In the genomic region with DNA sequence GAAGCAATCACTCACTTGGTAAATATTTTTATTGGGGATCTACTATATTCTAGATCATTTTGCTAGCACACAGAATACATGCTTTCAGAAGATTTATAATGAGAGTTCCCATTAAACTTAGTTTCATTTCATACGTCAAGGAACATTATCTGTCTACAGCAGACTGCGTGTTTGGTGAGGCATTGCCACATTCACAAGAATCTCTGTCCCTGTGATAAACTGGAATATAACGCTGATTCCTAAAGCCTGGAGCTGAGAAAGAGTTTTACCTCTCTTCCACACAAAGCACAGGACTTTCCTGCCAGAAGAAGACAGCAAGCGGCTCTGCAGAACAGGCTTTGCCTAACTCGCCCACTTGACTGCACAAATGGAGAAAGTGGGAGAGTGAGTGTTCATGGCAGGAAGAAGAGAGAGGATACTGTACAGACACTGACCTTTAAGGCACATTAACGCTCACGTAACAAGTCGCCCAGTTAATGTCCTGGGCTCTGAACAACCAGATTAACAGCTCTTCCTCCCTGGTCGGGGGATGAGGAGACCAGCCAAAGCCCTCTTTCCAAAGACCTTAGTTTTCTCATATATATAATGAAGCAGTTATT, we compare ENCODE assay signal across 29 cellular contexts.
"Had no signal": no experiment of that assay in that cellular context is flagged by ENCODE, and none has a peak within 500 bp of the region (broad histone marks: within the 10 kb centered on the region; RNA-seq: fewer than 3 reads in every experiment).

No MANE protein-coding gene starts in this region.

- H3K9me3 ChIP-seq: ascending aorta, body of pancreas had no signal

- FAIRE-seq: bronchial epithelial cell, RCC 7860, TTC549 had no signal

- H3K27ac Mint-ChIP-seq: activated CD8-positive, alpha-beta memory T cell treated with anti-CD3 and anti-CD28 coated beads, Interleukin-2, amount 10 ng/mL, durations not matched to agents 7 days and 5 days; activated naive CD4-positive, alpha-beta T cell treated with anti-CD3 and anti-CD28 coated beads, Interleukin-2, amount 50 U/mL, for 72 hours; activated naive CD8-positive, alpha-beta T cell treated with anti-CD3 and anti-CD28 coated beads, Interleukin-2, amount 50 U/mL, for 24 hours; T-helper 17 cell; WTC11 had no signal

- H3K27ac ChIP-seq: ascending aorta, body of pancreas had no signal

- H3K4me1 ChIP-seq: ascending aorta, body of pancreas had no signal

- H3K4me3 Mint-ChIP-seq: activated CD8-positive, alpha-beta memory T cell treated with anti-CD3 and anti-CD28 coated beads, Interleukin-2, amount 10 ng/mL, durations not matched to agents 7 days and 5 days; activated naive CD8-positive, alpha-beta T cell treated with anti-CD3 and anti-CD28 coated beads, Interleukin-2, amount 50 U/mL, for 24 hours; activated T-cell treated with anti-CD3 and anti-CD28 coated beads, Interleukin-2, amount 50 U/mL, for 4 hours; T-helper 17 cell; WTC11 had no signal

- H3K27me3 ChIP-seq: ascending aorta, body of pancreas had no signal

- H3K4me1 Mint-ChIP-seq: activated CD8-positive, alpha-beta memory T cell treated with anti-CD3 and anti-CD28 coated beads, Interleukin-2, amount 10 ng/mL, durations not matched to agents 7 days and 5 days; activated naive CD8-positive, alpha-beta T cell treated with anti-CD3 and anti-CD28 coated beads, Interleukin-2, amount 50 U/mL, for 24 hours; T-helper 17 cell had no signal

- H3K4me3 ChIP-seq: ascending aorta, body of pancreas had no signal

- H3K27me3 Mint-ChIP-seq: activated CD8-positive, alpha-beta memory T cell treated with anti-CD3 and anti-CD28 coated beads, Interleukin-2, amount 10 ng/mL, durations not matched to agents 7 days and 5 days; activated naive CD8-positive, alpha-beta T cell treated with anti-CD3 and anti-CD28 coated beads, Interleukin-2, amount 50 U/mL, for 24 hours; T-helper 17 cell had no signal

- H3K36me3 ChIP-seq: ascending aorta had no signal

- ATAC-seq: activated CD8-positive, alpha-beta memory T cell treated with anti-CD3 and anti-CD28 coated beads, Interleukin-2, amount 10 ng/mL, durations not matched to agents 7 days and 5 days; activated naive CD4-positive, alpha-beta T cell treated with anti-CD3 and anti-CD28 coated beads, Interleukin-2, amount 50 U/mL, for 72 hours; activated naive CD8-positive, alpha-beta T cell treated with anti-CD3 and anti-CD28 coated beads, Interleukin-2, amount 50 U/mL, for 24 hours; activated T-cell treated with anti-CD3 and anti-CD28 coated beads, Interleukin-2, amount 50 U/mL, for 4 hours; body of pancreas; PC-3; T-helper 17 cell; WTC11 had no signal

- DNase-seq: activated CD4-positive, alpha-beta T cell treated with anti-CD3 and anti-CD28 coated beads for 48 hours; activated CD4-positive, alpha-beta T cell treated with anti-CD3 and anti-CD28 coated beads, Interleukin-2, amount 50 U/mL, for 4 hours; activated CD4-positive, CD25-positive, alpha-beta regulatory T cell treated with anti-CD3 and anti-CD28 coated beads, Interleukin-2, amount 50 U/mL, for 72 hours; activated CD8-positive, alpha-beta memory T cell treated with anti-CD3 and anti-CD28 coated beads, Interleukin-2, amount 10 ng/mL, durations not matched to agents 7 days and 5 days; activated effector memory CD4-positive, alpha-beta T cell treated with anti-CD3 and anti-CD28 coated beads, Interleukin-2, amount 50 U/mL, for 16 hours; activated naive CD4-positive, alpha-beta T cell treated with Interleukin-2 at 50 U/mL for 16 hours; activated naive CD8-positive, alpha-beta T cell treated with anti-CD3 and anti-CD28 coated beads, Interleukin-2, amount 50 U/mL, for 24 hours; activated T-cell treated with anti-CD3 and anti-CD28 coated beads, Interleukin-2, amount 50 U/mL, for 4 hours; amniotic stem cell; body of pancreas; central memory CD4-positive, alpha-beta T cell; Kasumi-1; KBM-7; NCI-H1105 treated with DMSO at 0.1 percent for 48 hours; NCI-H1436 treated with DMSO at 0.1 percent for 48 hours; NCI-H187 treated with DMSO at 0.1 percent for 48 hours; NCI-H2081 treated with DMSO at 0.1 percent for 48 hours; NCI-H446; NCI-H524; PC-3; SHP77 treated with DMSO at 0.1 percent for 48 hours; T-helper 17 cell; T-helper 9 cell had no signal

- H3K9me3 Mint-ChIP-seq: activated naive CD4-positive, alpha-beta T cell treated with anti-CD3 and anti-CD28 coated beads, Interleukin-2, amount 50 U/mL, for 72 hours; activated naive CD8-positive, alpha-beta T cell treated with anti-CD3 and anti-CD28 coated beads, Interleukin-2, amount 50 U/mL, for 24 hours; activated T-cell treated with anti-CD3 and anti-CD28 coated beads, Interleukin-2, amount 50 U/mL, for 4 hours had no signal

- H3K36me3 Mint-ChIP-seq: activated CD8-positive, alpha-beta memory T cell treated with anti-CD3 and anti-CD28 coated beads, Interleukin-2, amount 10 ng/mL, durations not matched to agents 7 days and 5 days; activated naive CD4-positive, alpha-beta T cell treated with anti-CD3 and anti-CD28 coated beads, Interleukin-2, amount 50 U/mL, for 72 hours; WTC11 had no signal
